In genomic region chr10:36349445-36350063, GRCh38 we compare ENCODE assay signal across 14 cellular contexts.
A peak's percentile ranks its signal among the peaks of the same experiment; 100 is the strongest.
DNase-seq lines count a peak whose midpoint lies in the region; ATAC-seq and TF ChIP-seq lines count a peak whose summit lies in the region.
"Had no signal": no experiment of that assay in that cellular context is flagged by ENCODE, and none has a peak within 500 bp of the region (broad histone marks: within the 10 kb centered on the region; RNA-seq: fewer than 3 reads in every experiment).

No MANE protein-coding gene starts in this region.

- ATAC-seq in left lung (peak; percentile 52), GM21786 (IDR thresholded peaks at IDR 0.05; ENCODE audit: unreplicated experiment) (no peak), GM18502 (IDR thresholded peaks at IDR 0.05; ENCODE audit: poor library complexity, unreplicated experiment) (no peak)
- ATAC-seq: K562 had no signal

- POLR2A ChIA-PET in AG04450 (lab: Yijun Ruan, JAX) = interaction anchor here (0.5 kb wide), 1 partner anchor 396 kb away, joined by 3 read pairs; no protein-coding TSS in a partner anchor

- CTCF ChIA-PET in AG04450 (lab: Charles Lee) = interaction anchor here (1.1 kb wide), 1 partner anchor 714 kb away, joined by 3 read pairs; no protein-coding TSS in a partner anchor

- DNase-seq in AG04450 (ENCODE audit: low read depth, low spot score) (peak; percentile 72), HT1080 (ENCODE audit: low read depth) (peak; percentile 60), cardiac fibroblast (ENCODE audit: low read depth in 2 of 2) (peak; percentile 87 to 91), left lung (no peak), NCI-H1436 treated with DMSO at 0.1 percent for 48 hours (lab: John Stamatoyannopoulos, UW) (no peak), T-helper 2 cell (no peak)
- DNase-seq: activated CD8-positive, alpha-beta memory T cell treated with anti-CD3 and anti-CD28 coated beads, Interleukin-2, amount 50 U/mL, for 48 hours; central memory CD4-positive, alpha-beta T cell; T-helper 9 cell; transverse colon had no signal

- TF ChIP-seq CTCF in AG04450 (IDR thresholded peaks at IDR 0.05; ENCODE audit: low read depth, low read length) = no peak
- TF ChIP-seq CTCF in cardiac fibroblast (IDR thresholded peaks at IDR 0.05; ENCODE audit: low read depth, low read length) = no peak
- TF ChIP-seq CTCF in left lung (IDR thresholded peaks at IDR 0.05) = no peak

- intact Hi-C loops in left lung (cut with DNase I) = no loop called here

- no peaks in the 10 kb centered on the region for H3K4me1 ChIP-seq in left lung
- H3K4me1 ChIP-seq: BLaER1, transverse colon had no signal

- no peak overlapping the region for H3K4me3 ChIP-seq in AG04450 (ENCODE audit: low read depth, low read length)
- H3K4me3 ChIP-seq in cardiac fibroblast (replicated peaks in 1 of 2; ENCODE audit: low read depth in 2 of 2, low read length in 2 of 2) = no peak overlapping the region
- H3K4me3 ChIP-seq in left lung = no peak overlapping the region
- H3K4me3 ChIP-seq: BLaER1, K562, transverse colon had no signal

- H3K9me3 ChIP-seq in AG04450 (ENCODE audit: control insufficient read depth, insufficient read depth, low read length) (no peaks in the 10 kb centered on the region; the same call in 1 of the 2 replicates), left lung (peaks cover 0 to 1% of the 10 kb centered on the region in 2 donors)
- H3K9me3 ChIP-seq: BLaER1, transverse colon had no signal

- H3K27me3 ChIP-seq in AG04450 (ENCODE audit: control insufficient read depth, insufficient read depth, low read length) (no peaks in the 10 kb centered on the region), left lung (no peaks in the 10 kb centered on the region)
- H3K27me3 ChIP-seq: BLaER1, transverse colon had no signal

- H3K36me3 ChIP-seq in left lung = no peaks in the 10 kb centered on the region
- H3K36me3 ChIP-seq: BLaER1, transverse colon had no signal

- H3K27ac ChIP-seq in AG04450 (ENCODE audit: low read depth, low read length) (peak overlapping the region; percentile 25), left lung (no peak overlapping the region)
- H3K27ac ChIP-seq: BLaER1, transverse colon had no signal

Comparison
In these comparisons a context has a peak if more than half of its experiments do, and no peak if none do; other contexts are left out.
1. DNase-seq: peak in AG04450 (single experiment), HT1080 (single experiment) and cardiac fibroblast (2 of 2); none in left lung (0 of 2), NCI-H1436 treated with DMSO at 0.1 percent for 48 hours (single experiment) and T-helper 2 cell (0 of 5).